In the genomic region with DNA sequence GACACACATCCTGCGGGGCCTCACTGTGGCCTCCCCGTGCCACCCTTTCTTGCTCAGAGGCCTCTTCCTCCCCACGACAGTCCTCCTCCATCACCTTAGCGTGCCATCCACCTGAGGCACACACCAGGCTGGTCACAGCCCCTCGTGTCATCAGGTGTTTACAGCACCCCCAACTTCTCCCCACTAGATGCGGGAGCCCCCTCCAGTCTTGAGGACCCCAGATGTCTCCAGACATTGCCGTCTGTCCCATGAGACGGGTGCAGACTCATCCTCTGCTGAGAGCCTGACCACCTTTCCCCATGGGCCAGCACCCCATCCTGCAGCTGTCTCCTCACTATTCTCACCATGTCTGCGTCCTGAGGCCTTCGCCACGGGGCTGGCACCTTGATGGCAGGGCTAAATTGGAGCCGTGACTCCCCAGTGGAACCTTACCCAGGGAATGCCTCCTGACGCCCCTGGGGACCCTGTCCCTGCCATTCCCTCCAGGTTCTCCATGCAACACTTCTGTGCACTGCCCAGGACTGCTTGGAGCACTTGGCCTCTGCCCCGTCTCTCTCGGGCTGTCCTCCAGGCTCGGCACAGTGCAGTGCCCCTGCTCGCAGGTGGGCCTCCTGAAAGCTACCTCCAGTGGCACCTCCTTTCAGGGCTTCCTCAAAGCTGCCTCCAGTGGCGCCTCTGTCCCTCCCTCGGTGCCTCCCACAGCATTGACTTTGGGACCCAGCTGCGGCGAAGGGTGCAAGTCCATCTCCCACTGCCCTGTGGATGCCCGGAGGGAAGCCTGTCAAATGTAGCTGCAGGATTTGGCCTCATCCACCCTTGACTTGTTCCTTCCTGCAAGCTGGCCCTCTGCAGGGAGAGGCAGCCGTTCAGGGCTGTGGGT, we compare ENCODE assay signal across 30 cellular contexts.
"Had no signal": no experiment of that assay in that cellular context is flagged by ENCODE, and none has a peak within 500 bp of the region (broad histone marks: within the 10 kb centered on the region; RNA-seq: fewer than 3 reads in every experiment).

No MANE protein-coding gene starts in this region.

- H3K27ac Mint-ChIP-seq: dendritic cell treated with granulocyte-macrophage colony-stimulating factor and Interleukin-4, amounts not matched to agents 40 ng/mL and 50 ng/mL, for 4 days; endodermal cell; naive thymus-derived CD4-positive, alpha-beta T cell; nephron; stimulated activated naive CD8-positive, alpha-beta T cell treated with anti-CD3 and anti-CD28 coated beads, Interleukin-15, amount 100 ng/mL, for 72 hours had no signal

- H3K36me3 Mint-ChIP-seq: naive thymus-derived CD4-positive, alpha-beta T cell had no signal

- H3K4me2 ChIP-seq: hepatocyte had no signal

- H3K9me3 Mint-ChIP-seq: dendritic cell treated with granulocyte-macrophage colony-stimulating factor and Interleukin-4, amounts not matched to agents 40 ng/mL and 50 ng/mL, for 4 days; endodermal cell; naive thymus-derived CD4-positive, alpha-beta T cell; nephron; stimulated activated naive CD8-positive, alpha-beta T cell treated with anti-CD3 and anti-CD28 coated beads, Interleukin-15, amount 100 ng/mL, for 72 hours had no signal

- H3K4me3 Mint-ChIP-seq: dendritic cell treated with granulocyte-macrophage colony-stimulating factor and Interleukin-4, amounts not matched to agents 40 ng/mL and 50 ng/mL, for 4 days; endodermal cell; naive thymus-derived CD4-positive, alpha-beta T cell; nephron; stimulated activated naive CD8-positive, alpha-beta T cell treated with anti-CD3 and anti-CD28 coated beads, Interleukin-15, amount 100 ng/mL, for 72 hours had no signal

- H3K36me3 ChIP-seq: colonic mucosa, gastrocnemius medialis, left lung, ovary, spleen, suprapubic skin, transverse colon, upper lobe of right lung, vagina had no signal

- H3K4me1 ChIP-seq: colonic mucosa, gastrocnemius medialis, left lung, psoas muscle, suprapubic skin, transverse colon, upper lobe of right lung, vagina had no signal

- H3K4me3 ChIP-seq: colonic mucosa, gastrocnemius medialis, hepatocyte, left lung, ovary, psoas muscle, skin epidermis, spleen, suprapubic skin, transverse colon, upper lobe of right lung, vagina had no signal

- H2AFZ ChIP-seq: hepatocyte had no signal

- H3K27ac ChIP-seq: colonic mucosa, epithelial cell of prostate, gastrocnemius medialis, hepatocyte, left lung, ovary, psoas muscle, skin epidermis, spleen, suprapubic skin, transverse colon, upper lobe of right lung, vagina had no signal

- H3K4me1 Mint-ChIP-seq: nephron; stimulated activated naive CD8-positive, alpha-beta T cell treated with anti-CD3 and anti-CD28 coated beads, Interleukin-15, amount 100 ng/mL, for 72 hours had no signal

- H3K27me3 ChIP-seq: colonic mucosa, gastrocnemius medialis, hepatocyte, left lung, ovary, transverse colon, vagina had no signal

- H3K9me3 ChIP-seq: colonic mucosa, gastrocnemius medialis, left lung, ovary, psoas muscle, spleen, suprapubic skin, transverse colon, upper lobe of right lung, vagina had no signal

- DNase-seq: colonic mucosa; effector CD8-positive, alpha-beta T cell; endodermal cell; foreskin fibroblast; gastrocnemius medialis; head of caudate nucleus; left cardiac atrium; mammary epithelial cell; mesendoderm; midbrain; occipital lobe; ovary; spleen; stimulated activated CD4-positive, alpha-beta T cell treated with anti-CD3 and anti-CD28 coated beads, Interleukin-4, amount 100 ng/mL, for 4 hours; stimulated activated naive CD4-positive, alpha-beta T cell; stimulated activated naive CD8-positive, alpha-beta T cell treated with anti-CD3 and anti-CD28 coated beads, Interleukin-15, amount 100 ng/mL, for 72 hours; transverse colon; upper lobe of right lung had no signal

- ATAC-seq: esophagus mucosa; gastrocnemius medialis; left cardiac atrium; left lung; naive thymus-derived CD4-positive, alpha-beta T cell; psoas muscle; right cardiac atrium; stimulated activated naive CD8-positive, alpha-beta T cell treated with anti-CD3 and anti-CD28 coated beads, Interleukin-15, amount 100 ng/mL, for 72 hours; upper lobe of right lung had no signal

- H3K79me2 ChIP-seq: hepatocyte had no signal
